Comparison of ENCODE assay signal across 38 cellular contexts in genomic region chr1:170192535-170192934, GRCh38. TPM values are rescaled to one million over a fixed set of nuclear protein-coding genes. Genes with fewer than 3 reads are reported as not detected.
"Had no signal": no experiment of that assay in that cellular context is flagged by ENCODE, and none has a peak within 500 bp of the region (broad histone marks: within the 10 kb centered on the region; RNA-seq: fewer than 3 reads in every experiment).

No MANE protein-coding gene starts in this region.

- H3K4me1 Mint-ChIP-seq: activated B cell treated with CpG ODN at 0.5 μM for 24 hours; activated T-helper 17 cell treated with anti-CD3 and anti-CD28 coated beads, Interleukin-2, amount 50 U/mL, for 72 hours; brain; T-helper 17 cell had no signal

- H3K27ac Mint-ChIP-seq: activated B cell treated with CpG ODN at 0.5 μM for 24 hours; activated CD8-positive, alpha-beta T cell treated with anti-CD3 and anti-CD28 coated beads for 36 hours; activated naive CD8-positive, alpha-beta T cell; activated T-helper 17 cell treated with anti-CD3 and anti-CD28 coated beads, Interleukin-2, amount 50 U/mL, for 72 hours; brain; effector memory CD8-positive, alpha-beta T cell; T-helper 17 cell; T-helper 2 cell treated with Interferon-gamma antibody and Interleukin-4, amounts not matched to agents 5 μg/mL and 100 μg/mL, for 36 hours had no signal

- H3K36me3 Mint-ChIP-seq: activated naive CD8-positive, alpha-beta T cell; brain had no signal

- H3K27me3 ChIP-seq: breast epithelium, cardiac muscle cell, esophagus muscularis mucosa, gastroesophageal sphincter, heart right ventricle, hepatocyte had no signal

- H3K9me3 Mint-ChIP-seq: T-helper 2 cell treated with Interferon-gamma antibody and Interleukin-4, amounts not matched to agents 5 μg/mL and 100 μg/mL, for 36 hours had no signal

- H3K4me3 Mint-ChIP-seq: activated B cell treated with CpG ODN at 0.5 μM for 24 hours; activated CD8-positive, alpha-beta T cell treated with anti-CD3 and anti-CD28 coated beads for 36 hours; activated naive CD8-positive, alpha-beta T cell; activated T-helper 17 cell treated with anti-CD3 and anti-CD28 coated beads, Interleukin-2, amount 50 U/mL, for 72 hours; brain; effector memory CD8-positive, alpha-beta T cell; T-helper 17 cell; T-helper 2 cell treated with Interferon-gamma antibody and Interleukin-4, amounts not matched to agents 5 μg/mL and 100 μg/mL, for 36 hours had no signal

- FAIRE-seq: colon had no signal

- H3K4me1 ChIP-seq: breast epithelium, gastroesophageal sphincter, heart right ventricle had no signal

- H3K4me3 ChIP-seq: breast epithelium, cardiac muscle cell, esophagus muscularis mucosa, gastroesophageal sphincter, heart right ventricle, hepatocyte had no signal

- H3K27ac ChIP-seq: breast epithelium, cardiac muscle cell, esophagus muscularis mucosa, gastroesophageal sphincter, heart right ventricle, hepatocyte, WERI-Rb-1 had no signal

- H2AFZ ChIP-seq: hepatocyte had no signal

- H3K36me3 ChIP-seq: breast epithelium, cardiac muscle cell, esophagus muscularis mucosa, gastroesophageal sphincter, heart right ventricle, WERI-Rb-1 had no signal

- DNase-seq: activated B cell treated with CpG ODN at 0.5 μM for 24 hours; activated CD4-positive, alpha-beta T cell treated with anti-CD3 and anti-CD28 coated beads for 48 hours; activated CD4-positive, alpha-beta T cell treated with anti-CD3 and anti-CD28 coated beads, Interleukin-2, amount 50 U/mL, for 1 hour; activated CD4-positive, alpha-beta T cell treated with anti-CD3 and anti-CD28 coated beads, Interleukin-2, amount 50 U/mL, for 48 hours; activated CD8-positive, alpha-beta memory T cell treated with anti-CD3 and anti-CD28 coated beads for 24 hours; activated CD8-positive, alpha-beta T cell treated with anti-CD3 and anti-CD28 coated beads for 36 hours; activated effector memory CD4-positive, alpha-beta T cell treated with Interleukin-2 at 50 U/mL for 16 hours; activated gamma-delta T cell treated with Interleukin-2 at 50 U/mL for 16 hours; activated naive CD4-positive, alpha-beta T cell treated with anti-CD3 and anti-CD28 coated beads, Interleukin-2, amount 50 U/mL, for 16 hours; activated naive CD4-positive, alpha-beta T cell treated with Interleukin-2 at 50 U/mL for 16 hours; activated T-cell treated with anti-CD3 and anti-CD28 coated beads, Interleukin-2, amount 50 U/mL, for 1 hour; amniotic stem cell; aorta; central memory CD4-positive, alpha-beta T cell; cerebellar nuclear complex; cortex of kidney; dermis blood vessel endothelial cell; effector CD4-positive, alpha-beta T cell; effector memory CD8-positive, alpha-beta T cell; erythroblast; foreskin melanocyte; heart right ventricle; T-helper 1 cell; T-helper 17 cell; T1000; WERI-Rb-1 had no signal

- H3K4me2 ChIP-seq: hepatocyte had no signal

- H3K79me2 ChIP-seq: hepatocyte had no signal

RNA-seq across cellular contexts. Expression of gene NTMT2, which starts 46.8 kb away (rescaled TPM):
- total RNA-seq: activated B cell treated with CpG ODN at 0.5 μM for 24 hours; activated CD8-positive, alpha-beta T cell treated with anti-CD3 and anti-CD28 coated beads for 36 hours; activated T-helper 17 cell treated with anti-CD3 and anti-CD28 coated beads, Interleukin-2, amount 50 U/mL, for 72 hours; aorta; breast epithelium; cardiac muscle cell; dermis blood vessel endothelial cell; esophagus muscularis mucosa; fibroblast of villous mesenchyme; gastroesophageal sphincter; glomerular endothelial cell; hepatocyte; T-helper 17 cell had no signal
